ENCODE assay signal across 1 cellular context in the genomic region with DNA sequence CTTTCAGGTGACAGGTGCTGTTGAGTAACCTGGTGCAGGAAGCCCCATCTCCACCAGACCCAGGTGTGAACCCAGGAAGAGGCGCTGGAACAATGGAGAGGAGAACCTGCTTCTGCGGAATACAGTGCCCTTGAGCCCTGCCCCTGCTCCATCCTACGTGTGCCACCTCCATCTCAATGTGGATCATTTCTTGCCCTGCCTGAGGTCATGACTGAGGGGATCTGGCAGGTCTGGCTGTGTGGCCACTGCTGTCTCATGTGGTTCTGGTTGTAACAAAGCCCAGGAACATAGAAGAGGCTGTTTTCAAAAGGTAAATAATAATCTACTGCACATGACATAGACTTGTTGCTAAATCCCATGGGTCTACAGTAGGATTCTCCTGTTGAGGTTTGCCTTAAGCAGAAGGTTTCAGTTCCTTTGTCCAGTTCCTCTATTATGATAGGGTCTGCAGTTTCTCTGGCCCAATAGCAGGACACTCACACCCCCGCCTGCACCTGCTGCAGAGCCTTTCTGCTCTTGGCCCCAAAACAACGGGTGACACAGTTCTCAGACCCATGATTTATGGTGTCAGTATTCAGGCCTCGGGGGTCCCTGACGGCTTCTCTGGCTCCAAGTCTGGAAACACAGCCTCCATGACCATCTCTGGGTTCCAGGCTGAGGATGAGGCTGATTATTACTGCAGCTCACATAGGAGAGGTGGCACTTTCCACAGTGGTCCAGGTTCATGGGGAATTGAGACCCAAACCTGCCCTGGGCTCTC.
TF ChIP-seq lines count a peak whose summit lies in the region.

No MANE protein-coding gene starts in this region.

TF ChIP-seq in K562, 482 proteins besides CTCF, POLR2A, EP300 and RAD21 (continued from another document and continues in another):
- TF ChIP-seq, protein P1, sequence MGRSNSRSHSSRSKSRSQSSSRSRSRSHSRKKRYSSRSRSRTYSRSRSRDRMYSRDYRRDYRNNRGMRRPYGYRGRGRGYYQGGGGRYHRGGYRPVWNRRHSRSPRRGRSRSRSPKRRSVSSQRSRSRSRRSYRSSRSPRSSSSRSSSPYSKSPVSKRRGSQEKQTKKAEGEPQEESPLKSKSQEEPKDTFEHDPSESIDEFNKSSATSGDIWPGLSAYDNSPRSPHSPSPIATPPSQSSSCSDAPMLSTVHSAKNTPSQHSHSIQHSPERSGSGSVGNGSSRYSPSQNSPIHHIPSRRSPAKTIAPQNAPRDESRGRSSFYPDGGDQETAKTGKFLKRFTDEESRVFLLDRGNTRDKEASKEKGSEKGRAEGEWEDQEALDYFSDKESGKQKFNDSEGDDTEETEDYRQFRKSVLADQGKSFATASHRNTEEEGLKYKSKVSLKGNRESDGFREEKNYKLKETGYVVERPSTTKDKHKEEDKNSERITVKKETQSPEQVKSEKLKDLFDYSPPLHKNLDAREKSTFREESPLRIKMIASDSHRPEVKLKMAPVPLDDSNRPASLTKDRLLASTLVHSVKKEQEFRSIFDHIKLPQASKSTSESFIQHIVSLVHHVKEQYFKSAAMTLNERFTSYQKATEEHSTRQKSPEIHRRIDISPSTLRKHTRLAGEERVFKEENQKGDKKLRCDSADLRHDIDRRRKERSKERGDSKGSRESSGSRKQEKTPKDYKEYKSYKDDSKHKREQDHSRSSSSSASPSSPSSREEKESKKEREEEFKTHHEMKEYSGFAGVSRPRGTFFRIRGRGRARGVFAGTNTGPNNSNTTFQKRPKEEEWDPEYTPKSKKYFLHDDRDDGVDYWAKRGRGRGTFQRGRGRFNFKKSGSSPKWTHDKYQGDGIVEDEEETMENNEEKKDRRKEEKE (IDR thresholded peaks at IDR 0.05; ENCODE audit: borderline replicate concordance in 1 of 2, control insufficient read depth in 1 of 2, low read depth in 2 of 2, low read length in 1 of 2), result no peak
- TF ChIP-seq MYBL2 (IDR thresholded peaks at IDR 0.05; ENCODE audit: low read depth), result no peak
- peak; percentile 82; the same call in 1 of the 2 replicates for TF ChIP-seq MYBL2 (CRISPR knock-in tag; IDR thresholded peaks at IDR 0.05; ENCODE audit: borderline replicate concordance)
- no peak for TF ChIP-seq KDM2B (CRISPR knock-in tag; IDR thresholded peaks at IDR 0.05)
- TF ChIP-seq, protein P2, sequence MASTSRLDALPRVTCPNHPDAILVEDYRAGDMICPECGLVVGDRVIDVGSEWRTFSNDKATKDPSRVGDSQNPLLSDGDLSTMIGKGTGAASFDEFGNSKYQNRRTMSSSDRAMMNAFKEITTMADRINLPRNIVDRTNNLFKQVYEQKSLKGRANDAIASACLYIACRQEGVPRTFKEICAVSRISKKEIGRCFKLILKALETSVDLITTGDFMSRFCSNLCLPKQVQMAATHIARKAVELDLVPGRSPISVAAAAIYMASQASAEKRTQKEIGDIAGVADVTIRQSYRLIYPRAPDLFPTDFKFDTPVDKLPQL (IDR thresholded peaks at IDR 0.05; ENCODE audit: extremely low read depth, insufficient read length), result no peak
- TF ChIP-seq, protein P3, sequence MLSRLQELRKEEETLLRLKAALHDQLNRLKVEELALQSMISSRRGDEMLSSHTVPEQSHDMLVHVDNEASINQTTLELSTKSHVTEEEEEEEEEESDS (CRISPR knock-in tag; IDR thresholded peaks at IDR 0.05), result no peak
- TF ChIP-seq TBL1XR1 (IDR thresholded peaks at IDR 0.05; ENCODE audit: low read length in 2 of 2), result no peak
- TF ChIP-seq KLF6 (CRISPR knock-in tag; IDR thresholded peaks at IDR 0.05; ENCODE audit: borderline replicate concordance), result no peak
- no peak for TF ChIP-seq NFRKB (IDR thresholded peaks at IDR 0.05; ENCODE audit: low read depth)
- TF ChIP-seq ZFP1 (CRISPR knock-in tag; IDR thresholded peaks at IDR 0.05), result no peak
- TF ChIP-seq YBX1 (IDR thresholded peaks at IDR 0.05), result no peak
- peak; percentile 44; the same call in 1 of the 2 replicates for TF ChIP-seq ZNF143 (CRISPR knock-in tag; IDR thresholded peaks at IDR 0.05)
- no peak for TF ChIP-seq TAL1 (IDR thresholded peaks at IDR 0.05)
- peak; percentile 94 for TF ChIP-seq IRF2 (CRISPR knock-in tag; IDR thresholded peaks at IDR 0.05)
- TF ChIP-seq CBFA2T3 (IDR thresholded peaks at IDR 0.05), result no peak
- TF ChIP-seq, protein P4, sequence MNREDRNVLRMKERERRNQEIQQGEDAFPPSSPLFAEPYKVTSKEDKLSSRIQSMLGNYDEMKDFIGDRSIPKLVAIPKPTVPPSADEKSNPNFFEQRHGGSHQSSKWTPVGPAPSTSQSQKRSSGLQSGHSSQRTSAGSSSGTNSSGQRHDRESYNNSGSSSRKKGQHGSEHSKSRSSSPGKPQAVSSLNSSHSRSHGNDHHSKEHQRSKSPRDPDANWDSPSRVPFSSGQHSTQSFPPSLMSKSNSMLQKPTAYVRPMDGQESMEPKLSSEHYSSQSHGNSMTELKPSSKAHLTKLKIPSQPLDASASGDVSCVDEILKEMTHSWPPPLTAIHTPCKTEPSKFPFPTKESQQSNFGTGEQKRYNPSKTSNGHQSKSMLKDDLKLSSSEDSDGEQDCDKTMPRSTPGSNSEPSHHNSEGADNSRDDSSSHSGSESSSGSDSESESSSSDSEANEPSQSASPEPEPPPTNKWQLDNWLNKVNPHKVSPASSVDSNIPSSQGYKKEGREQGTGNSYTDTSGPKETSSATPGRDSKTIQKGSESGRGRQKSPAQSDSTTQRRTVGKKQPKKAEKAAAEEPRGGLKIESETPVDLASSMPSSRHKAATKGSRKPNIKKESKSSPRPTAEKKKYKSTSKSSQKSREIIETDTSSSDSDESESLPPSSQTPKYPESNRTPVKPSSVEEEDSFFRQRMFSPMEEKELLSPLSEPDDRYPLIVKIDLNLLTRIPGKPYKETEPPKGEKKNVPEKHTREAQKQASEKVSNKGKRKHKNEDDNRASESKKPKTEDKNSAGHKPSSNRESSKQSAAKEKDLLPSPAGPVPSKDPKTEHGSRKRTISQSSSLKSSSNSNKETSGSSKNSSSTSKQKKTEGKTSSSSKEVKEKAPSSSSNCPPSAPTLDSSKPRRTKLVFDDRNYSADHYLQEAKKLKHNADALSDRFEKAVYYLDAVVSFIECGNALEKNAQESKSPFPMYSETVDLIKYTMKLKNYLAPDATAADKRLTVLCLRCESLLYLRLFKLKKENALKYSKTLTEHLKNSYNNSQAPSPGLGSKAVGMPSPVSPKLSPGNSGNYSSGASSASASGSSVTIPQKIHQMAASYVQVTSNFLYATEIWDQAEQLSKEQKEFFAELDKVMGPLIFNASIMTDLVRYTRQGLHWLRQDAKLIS (CRISPR knock-in tag; IDR thresholded peaks at IDR 0.05), result 0 out of 2 replicates have a peak, but pooled peaks have one; percentile 62
- TF ChIP-seq NR3C1 (CRISPR knock-in tag; IDR thresholded peaks at IDR 0.05), result peak; percentile 74; the same call in 1 of the 2 replicates
- TF ChIP-seq, protein P5, sequence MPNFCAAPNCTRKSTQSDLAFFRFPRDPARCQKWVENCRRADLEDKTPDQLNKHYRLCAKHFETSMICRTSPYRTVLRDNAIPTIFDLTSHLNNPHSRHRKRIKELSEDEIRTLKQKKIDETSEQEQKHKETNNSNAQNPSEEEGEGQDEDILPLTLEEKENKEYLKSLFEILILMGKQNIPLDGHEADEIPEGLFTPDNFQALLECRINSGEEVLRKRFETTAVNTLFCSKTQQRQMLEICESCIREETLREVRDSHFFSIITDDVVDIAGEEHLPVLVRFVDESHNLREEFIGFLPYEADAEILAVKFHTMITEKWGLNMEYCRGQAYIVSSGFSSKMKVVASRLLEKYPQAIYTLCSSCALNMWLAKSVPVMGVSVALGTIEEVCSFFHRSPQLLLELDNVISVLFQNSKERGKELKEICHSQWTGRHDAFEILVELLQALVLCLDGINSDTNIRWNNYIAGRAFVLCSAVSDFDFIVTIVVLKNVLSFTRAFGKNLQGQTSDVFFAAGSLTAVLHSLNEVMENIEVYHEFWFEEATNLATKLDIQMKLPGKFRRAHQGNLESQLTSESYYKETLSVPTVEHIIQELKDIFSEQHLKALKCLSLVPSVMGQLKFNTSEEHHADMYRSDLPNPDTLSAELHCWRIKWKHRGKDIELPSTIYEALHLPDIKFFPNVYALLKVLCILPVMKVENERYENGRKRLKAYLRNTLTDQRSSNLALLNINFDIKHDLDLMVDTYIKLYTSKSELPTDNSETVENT (CRISPR knock-in tag; IDR thresholded peaks at IDR 0.05), result no peak
- TF ChIP-seq SUPT5H (IDR thresholded peaks at IDR 0.05), result no peak
- no peak for TF ChIP-seq ARNT (IDR thresholded peaks at IDR 0.05)
- no peak for TF ChIP-seq POLR3G (IDR thresholded peaks at IDR 0.05; ENCODE audit: extremely low read depth, insufficient read length, insufficient replicate concordance)
- TF ChIP-seq MTA3 (IDR thresholded peaks at IDR 0.05; ENCODE audit: borderline replicate concordance), result no peak
- TF ChIP-seq, protein P6, sequence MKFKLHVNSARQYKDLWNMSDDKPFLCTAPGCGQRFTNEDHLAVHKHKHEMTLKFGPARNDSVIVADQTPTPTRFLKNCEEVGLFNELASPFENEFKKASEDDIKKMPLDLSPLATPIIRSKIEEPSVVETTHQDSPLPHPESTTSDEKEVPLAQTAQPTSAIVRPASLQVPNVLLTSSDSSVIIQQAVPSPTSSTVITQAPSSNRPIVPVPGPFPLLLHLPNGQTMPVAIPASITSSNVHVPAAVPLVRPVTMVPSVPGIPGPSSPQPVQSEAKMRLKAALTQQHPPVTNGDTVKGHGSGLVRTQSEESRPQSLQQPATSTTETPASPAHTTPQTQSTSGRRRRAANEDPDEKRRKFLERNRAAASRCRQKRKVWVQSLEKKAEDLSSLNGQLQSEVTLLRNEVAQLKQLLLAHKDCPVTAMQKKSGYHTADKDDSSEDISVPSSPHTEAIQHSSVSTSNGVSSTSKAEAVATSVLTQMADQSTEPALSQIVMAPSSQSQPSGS (CRISPR knock-in tag; IDR thresholded peaks at IDR 0.05), result peak; percentile 72
- no peak for TF ChIP-seq FOXA1 (IDR thresholded peaks at IDR 0.05; ENCODE audit: borderline replicate concordance)
- no peak for TF ChIP-seq HNRNPUL1 (IDR thresholded peaks at IDR 0.05; ENCODE audit: low read length)
- TF ChIP-seq ZNF239 (CRISPR knock-in tag; IDR thresholded peaks at IDR 0.05), result no peak
- TF ChIP-seq, protein P7, sequence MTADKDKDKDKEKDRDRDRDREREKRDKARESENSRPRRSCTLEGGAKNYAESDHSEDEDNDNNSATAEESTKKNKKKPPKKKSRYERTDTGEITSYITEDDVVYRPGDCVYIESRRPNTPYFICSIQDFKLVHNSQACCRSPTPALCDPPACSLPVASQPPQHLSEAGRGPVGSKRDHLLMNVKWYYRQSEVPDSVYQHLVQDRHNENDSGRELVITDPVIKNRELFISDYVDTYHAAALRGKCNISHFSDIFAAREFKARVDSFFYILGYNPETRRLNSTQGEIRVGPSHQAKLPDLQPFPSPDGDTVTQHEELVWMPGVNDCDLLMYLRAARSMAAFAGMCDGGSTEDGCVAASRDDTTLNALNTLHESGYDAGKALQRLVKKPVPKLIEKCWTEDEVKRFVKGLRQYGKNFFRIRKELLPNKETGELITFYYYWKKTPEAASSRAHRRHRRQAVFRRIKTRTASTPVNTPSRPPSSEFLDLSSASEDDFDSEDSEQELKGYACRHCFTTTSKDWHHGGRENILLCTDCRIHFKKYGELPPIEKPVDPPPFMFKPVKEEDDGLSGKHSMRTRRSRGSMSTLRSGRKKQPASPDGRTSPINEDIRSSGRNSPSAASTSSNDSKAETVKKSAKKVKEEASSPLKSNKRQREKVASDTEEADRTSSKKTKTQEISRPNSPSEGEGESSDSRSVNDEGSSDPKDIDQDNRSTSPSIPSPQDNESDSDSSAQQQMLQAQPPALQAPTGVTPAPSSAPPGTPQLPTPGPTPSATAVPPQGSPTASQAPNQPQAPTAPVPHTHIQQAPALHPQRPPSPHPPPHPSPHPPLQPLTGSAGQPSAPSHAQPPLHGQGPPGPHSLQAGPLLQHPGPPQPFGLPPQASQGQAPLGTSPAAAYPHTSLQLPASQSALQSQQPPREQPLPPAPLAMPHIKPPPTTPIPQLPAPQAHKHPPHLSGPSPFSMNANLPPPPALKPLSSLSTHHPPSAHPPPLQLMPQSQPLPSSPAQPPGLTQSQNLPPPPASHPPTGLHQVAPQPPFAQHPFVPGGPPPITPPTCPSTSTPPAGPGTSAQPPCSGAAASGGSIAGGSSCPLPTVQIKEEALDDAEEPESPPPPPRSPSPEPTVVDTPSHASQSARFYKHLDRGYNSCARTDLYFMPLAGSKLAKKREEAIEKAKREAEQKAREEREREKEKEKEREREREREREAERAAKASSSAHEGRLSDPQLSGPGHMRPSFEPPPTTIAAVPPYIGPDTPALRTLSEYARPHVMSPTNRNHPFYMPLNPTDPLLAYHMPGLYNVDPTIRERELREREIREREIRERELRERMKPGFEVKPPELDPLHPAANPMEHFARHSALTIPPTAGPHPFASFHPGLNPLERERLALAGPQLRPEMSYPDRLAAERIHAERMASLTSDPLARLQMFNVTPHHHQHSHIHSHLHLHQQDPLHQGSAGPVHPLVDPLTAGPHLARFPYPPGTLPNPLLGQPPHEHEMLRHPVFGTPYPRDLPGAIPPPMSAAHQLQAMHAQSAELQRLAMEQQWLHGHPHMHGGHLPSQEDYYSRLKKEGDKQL (CRISPR knock-in tag; IDR thresholded peaks at IDR 0.05; ENCODE audit: borderline replicate concordance), result 0 out of 2 replicates have a peak, but pooled peaks have one; percentile 66
- TF ChIP-seq NFATC3 (IDR thresholded peaks at IDR 0.05), result no peak
- no peak for TF ChIP-seq ZNF583 (CRISPR knock-in tag; IDR thresholded peaks at IDR 0.05)
- no peak for TF ChIP-seq HDAC2 (IDR thresholded peaks at IDR 0.05)
- no peak for TF ChIP-seq KHSRP (IDR thresholded peaks at IDR 0.05)
- TF ChIP-seq MYC (IDR thresholded peaks at IDR 0.05; ENCODE audit: low read depth, low read length), result no peak
- no peak for TF ChIP-seq MYC (CRISPR knock-in tag; IDR thresholded peaks at IDR 0.05; ENCODE audit: borderline replicate concordance, low read depth)
- no peak for TF ChIP-seq SRSF3 (IDR thresholded peaks at IDR 0.05; ENCODE audit: insufficient read depth, low read length)
- TF ChIP-seq, protein P8, sequence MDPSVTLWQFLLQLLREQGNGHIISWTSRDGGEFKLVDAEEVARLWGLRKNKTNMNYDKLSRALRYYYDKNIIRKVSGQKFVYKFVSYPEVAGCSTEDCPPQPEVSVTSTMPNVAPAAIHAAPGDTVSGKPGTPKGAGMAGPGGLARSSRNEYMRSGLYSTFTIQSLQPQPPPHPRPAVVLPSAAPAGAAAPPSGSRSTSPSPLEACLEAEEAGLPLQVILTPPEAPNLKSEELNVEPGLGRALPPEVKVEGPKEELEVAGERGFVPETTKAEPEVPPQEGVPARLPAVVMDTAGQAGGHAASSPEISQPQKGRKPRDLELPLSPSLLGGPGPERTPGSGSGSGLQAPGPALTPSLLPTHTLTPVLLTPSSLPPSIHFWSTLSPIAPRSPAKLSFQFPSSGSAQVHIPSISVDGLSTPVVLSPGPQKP (CRISPR knock-in tag; IDR thresholded peaks at IDR 0.05), result peak; percentile 89; the same call in 1 of the 2 replicates
